Comparison of ENCODE assay signal across 8 cellular contexts in the genomic region with DNA sequence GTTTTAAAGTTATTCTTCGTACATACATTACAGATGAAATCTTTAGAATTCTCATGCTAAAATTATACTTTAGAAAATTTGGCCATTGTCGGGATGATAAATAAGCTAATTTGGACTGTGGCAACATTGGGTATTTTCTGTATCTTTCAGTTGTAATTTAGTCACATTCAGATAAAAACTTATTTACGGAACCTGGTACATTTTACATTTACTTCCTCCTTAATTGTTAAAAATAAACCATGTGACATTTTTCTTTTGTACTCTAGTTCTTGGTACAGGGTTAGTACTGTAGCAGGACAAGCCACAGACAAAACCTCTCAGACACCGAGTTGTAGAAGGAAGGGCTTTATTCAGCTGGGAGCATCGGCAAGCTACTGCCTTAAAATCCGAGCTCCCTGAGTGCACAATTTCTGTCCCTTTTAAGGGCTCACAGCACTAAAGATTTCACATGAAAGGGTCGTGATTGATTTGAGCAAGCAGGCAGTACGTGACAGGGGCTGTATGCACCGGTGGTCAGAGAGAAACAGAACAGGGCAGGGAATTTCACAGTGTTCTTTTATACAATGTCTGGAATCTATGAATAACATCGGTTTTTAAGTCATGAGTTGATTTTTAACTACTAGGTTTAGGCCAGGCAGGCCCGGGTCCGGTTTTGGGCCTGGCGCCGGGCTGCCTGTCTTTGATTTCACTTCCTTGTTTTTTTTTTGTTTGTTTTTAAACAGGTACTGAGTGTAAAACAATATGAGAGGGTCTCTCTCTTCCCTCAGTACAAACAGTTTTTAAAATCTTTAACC. TPM values are rescaled to one million over a fixed set of nuclear protein-coding genes. Genes with fewer than 3 reads are reported as not detected.
DNase-seq lines count a peak whose midpoint lies in the region; ATAC-seq and TF ChIP-seq lines count a peak whose summit lies in the region.
"Not testable (repeated sequence)": the region's sequence is repeated elsewhere in the genome, so short reads cannot be mapped to it uniquely, and the experiment has no call there.

No MANE protein-coding gene starts in this region.

- H3K27ac ChIP-seq in OCI-LY1 (ENCODE audit: low read depth, low read length, poor library complexity, severe bottlenecking) (peak overlapping the region; percentile 95), body of pancreas (peak overlapping the region; percentile 61 to 98 (median 76)), gastrocnemius medialis (peak overlapping the region in 3 of 4 donors; percentile 56 to 76 (median 68)), urinary bladder (ENCODE audit: low read depth) (peak overlapping the region; percentile 40)

- H3K36me3 Mint-ChIP-seq in activated CD4-positive, alpha-beta memory T cell treated with anti-CD3 and anti-CD28 coated beads for 36 hours, result peaks cover 40% of the 10 kb centered on the region
- peaks cover 12% of the 10 kb centered on the region for H3K36me3 Mint-ChIP-seq in mesothelial cell of epicardium

- in situ Hi-C loops in gastrocnemius medialis (cut with MboI; ENCODE audit: low sequenced_read_pairs in 4 of 4), result not testable (repeated sequence)

- H3F3A ChIP-seq in OCI-LY1 (ENCODE audit: insufficient read depth, low read length), result not testable (repeated sequence)

- H3K27ac Mint-ChIP-seq in activated CD4-positive, alpha-beta memory T cell treated with anti-CD3 and anti-CD28 coated beads for 36 hours, result peak overlapping the region; percentile 71
- peak overlapping the region; percentile 99 for H3K27ac Mint-ChIP-seq in mesothelial cell of epicardium

- not testable (repeated sequence) for H2AFZ ChIP-seq in OCI-LY1 (ENCODE audit: low read length)

- not testable (repeated sequence) for ATAC-seq in body of pancreas, gastrocnemius medialis

- H3K79me2 ChIP-seq in OCI-LY1 (ENCODE audit: insufficient read depth, low read length), result not testable (repeated sequence)

- peak overlapping the region; percentile 57 for H3K4me3 Mint-ChIP-seq in activated CD4-positive, alpha-beta memory T cell treated with anti-CD3 and anti-CD28 coated beads for 36 hours
- H3K4me3 Mint-ChIP-seq in mesothelial cell of epicardium, result peak overlapping the region; percentile 63

- not testable (repeated sequence) for H3K9me3 Mint-ChIP-seq in activated CD4-positive, alpha-beta memory T cell treated with anti-CD3 and anti-CD28 coated beads for 36 hours; mesothelial cell of epicardium

- not testable (repeated sequence) for H3K27me3 ChIP-seq in OCI-LY1 (ENCODE audit: insufficient read depth, low read length); body of pancreas; gastrocnemius medialis

- H3K4me1 Mint-ChIP-seq in activated CD4-positive, alpha-beta memory T cell treated with anti-CD3 and anti-CD28 coated beads for 36 hours (ENCODE audit: low read depth), result peaks cover 46% of the 10 kb centered on the region
- H3K4me1 Mint-ChIP-seq in mesothelial cell of epicardium, result peaks cover 57% of the 10 kb centered on the region

- peak overlapping the region; percentile 67 for H3K9ac ChIP-seq in OCI-LY1 (ENCODE audit: low read length)

- peak in 1 of 3 donors; percentile 48 for TF ChIP-seq POLR2A in body of pancreas (IDR thresholded peaks at IDR 0.05)
- TF ChIP-seq POLR2A in gastrocnemius medialis (IDR thresholded peaks at IDR 0.05), result not testable (repeated sequence)

- CTCF ChIA-PET in activated CD4-positive, alpha-beta memory T cell treated with anti-CD3 and anti-CD28 coated beads for 36 hours (lab: Charles Lee), result interaction anchor here (1.3 kb wide), 1 partner anchor 303 kb away, joined by 3 read pairs; no protein-coding TSS in a partner anchor

- not testable (repeated sequence) for H3K9me2 ChIP-seq in OCI-LY1 (ENCODE audit: low read depth, low read length)

- not testable (repeated sequence) for TF ChIP-seq CTCF in OCI-LY1 (IDR thresholded peaks at IDR 0.05; ENCODE audit: low read length); body of pancreas (IDR thresholded peaks at IDR 0.05); mesothelial cell of epicardium (IDR thresholded peaks at IDR 0.05; ENCODE audit: unreplicated experiment); gastrocnemius medialis (IDR thresholded peaks at IDR 0.05 in 4 of 5, conservative IDR thresholded peaks at IDR 0.05 in 1 of 5)

- not testable (repeated sequence) for H3K27me3 Mint-ChIP-seq in activated CD4-positive, alpha-beta memory T cell treated with anti-CD3 and anti-CD28 coated beads for 36 hours; mesothelial cell of epicardium (ENCODE audit: low read depth)

- POLR2A ChIA-PET in activated CD4-positive, alpha-beta memory T cell treated with anti-CD3 and anti-CD28 coated beads for 36 hours (lab: Charles Lee), result interaction anchor here (1.3 kb wide), 1 partner anchor 98 kb away, joined by 3 read pairs; no protein-coding TSS in a partner anchor

- H3K4me3 ChIP-seq in GM08714 (ENCODE audit: low read length) (peak overlapping the region; percentile 30; the same call in 1 of the 2 replicates), OCI-LY1 (ENCODE audit: low read depth, low read length, poor library complexity, severe bottlenecking) (peak overlapping the region; percentile 87), gastrocnemius medialis (peak overlapping the region in 1 of 4 donors; percentile 26)
- not testable (repeated sequence) for H3K4me3 ChIP-seq in body of pancreas; urinary bladder (ENCODE audit: low read depth, low read length)

- intact Hi-C loops in activated CD4-positive, alpha-beta memory T cell treated with anti-CD3 and anti-CD28 coated beads for 36 hours (cut with micrococcal nuclease); body of pancreas (cut with DNase I); gastrocnemius medialis (cut with DNase I; ENCODE audit: low total_unique reads): not testable (repeated sequence)

- not testable (repeated sequence) for H3K9me3 ChIP-seq in OCI-LY1 (ENCODE audit: low read length); body of pancreas; gastrocnemius medialis

- WGBS in body of pancreas, 2 donors, result 19 to 24% methylated on average over 14 of the region's 14 CpGs
- WGBS in urinary bladder, result 82% methylated on average over 14 of the region's 14 CpGs

- not testable (repeated sequence) for H4K20me1 ChIP-seq in OCI-LY1 (ENCODE audit: insufficient read depth, low read length)

- H3K4me1 ChIP-seq in OCI-LY1 (ENCODE audit: insufficient read depth, low read length, severe bottlenecking) (peaks cover 47% of the 10 kb centered on the region), body of pancreas (peaks cover 70% of the 10 kb centered on the region), gastrocnemius medialis (peaks cover 9 to 13% of the 10 kb centered on the region in 2 donors)
- not testable (repeated sequence) for H3K4me1 ChIP-seq in urinary bladder (ENCODE audit: insufficient read depth)

- peak overlapping the region; percentile 87 for H3K4me2 ChIP-seq in OCI-LY1 (ENCODE audit: low read length)

- peaks cover 43% of the 10 kb centered on the region; the same call in 1 of the 2 replicates for H3K36me3 ChIP-seq in OCI-LY1 (ENCODE audit: insufficient read depth, low read length)
- peaks cover 0 to 12% of the 10 kb centered on the region in 2 donors for H3K36me3 ChIP-seq in body of pancreas (replicated peaks in 1 of 2; ENCODE audit: insufficient read depth in 1 of 2, low read depth in 2 of 2)
- peaks cover 0 to 49% of the 10 kb centered on the region in 2 donors for H3K36me3 ChIP-seq in gastrocnemius medialis
- H3K36me3 ChIP-seq in urinary bladder (ENCODE audit: insufficient read depth), result not testable (repeated sequence)

- DNase-seq in activated CD4-positive, alpha-beta memory T cell treated with anti-CD3 and anti-CD28 coated beads for 36 hours; mesothelial cell of epicardium (ENCODE audit: low spot score in 2 of 2, unreplicated experiment in 2 of 2); gastrocnemius medialis: not testable (repeated sequence)
- DNase-seq in body of pancreas (peak in 1 of 4 donors; percentile 46), germinal center (ENCODE audit: low spot score) (peak; percentile 39)

RNA-seq across cellular contexts. Expression of a gene that starts 4.4 kb away (rescaled TPM):
- 100 to 1,000 TPM; 144 to 147 TPM for total RNA-seq in activated CD4-positive, alpha-beta memory T cell treated with anti-CD3 and anti-CD28 coated beads for 36 hours
- 100 to 1,000 TPM in 1 of 2 donors, 10 to 100 TPM in 1; 83.0 to 145 TPM for total RNA-seq in body of pancreas
- total RNA-seq in mesothelial cell of epicardium, result 195 to 198 TPM (median 197 TPM) in 3 replicates
- total RNA-seq in gastrocnemius medialis, result 10 to 100 TPM; 29.5 to 82.8 (median 31.6) TPM
- 44.0 TPM for total RNA-seq in urinary bladder
- 72.3 TPM for polyA plus RNA-seq in urinary bladder

RNA-seq across cellular contexts. Expression of a gene that starts 33.7 kb away (rescaled TPM):
- total RNA-seq in activated CD4-positive, alpha-beta memory T cell treated with anti-CD3 and anti-CD28 coated beads for 36 hours, result not detected
- total RNA-seq in body of pancreas (under 1 TPM in 1 of 2 donors, not detected in 1; under 0.01 TPM), mesothelial cell of epicardium (0.40 to 0.75 TPM (median 0.41 TPM) in 3 replicates), gastrocnemius medialis (not detected), urinary bladder (0.16 TPM)
- polyA plus RNA-seq in urinary bladder, result 0.20 TPM

RNA-seq across cellular contexts. Expression of a gene that starts 43.5 kb away (rescaled TPM):
- not detected for total RNA-seq in activated CD4-positive, alpha-beta memory T cell treated with anti-CD3 and anti-CD28 coated beads for 36 hours
- total RNA-seq in body of pancreas (not detected), mesothelial cell of epicardium (not detected in 3 replicates), gastrocnemius medialis (1 to 10 TPM in 1 of 4 donors, under 1 TPM in 1, not detected in 2; 0.07 to 2.0 TPM), urinary bladder (1.6 TPM)
- polyA plus RNA-seq in urinary bladder, result 0.22 TPM

Comparison
In these comparisons a context has a peak if more than half of its experiments do, and no peak if none do; other contexts are left out.
1. H3K27ac ChIP-seq: peak in every context shown above with its lines; median percentile 95 in OCI-LY1; 76 in body of pancreas; 68 in gastrocnemius medialis; 40 in urinary bladder.